In genomic region chr17:57935833-57936807, GRCh38 we compare ENCODE assay signal across 8 cellular contexts. TPM values are rescaled to one million over a fixed set of nuclear protein-coding genes. Genes with fewer than 3 reads are reported as not detected.
A peak's percentile ranks its signal among the peaks of the same experiment; 100 is the strongest.
DNase-seq lines count a peak whose midpoint lies in the region; FAIRE-seq and TF ChIP-seq lines count a peak whose summit lies in the region.

No MANE protein-coding gene starts in this region.

- intact Hi-C loops in spleen (cut with DNase I; ENCODE audit: low total_unique reads), result no loop called here

- H3K4me1 ChIP-seq in HUES6 (ENCODE audit: control insufficient read depth, insufficient read depth, low read length) (peaks cover 36% of the 10 kb centered on the region), spleen (peaks cover 15 to 72% (median 44%) of the 10 kb centered on the region in 6 donors)

- H3K27me3 ChIP-seq in HUES6 (ENCODE audit: control insufficient read depth, insufficient read depth, low read length), result no peaks in the 10 kb centered on the region
- H3K27me3 ChIP-seq in spleen (replicated peaks in 1 of 7), result peaks cover 0 to 14% (median 0%) of the 10 kb centered on the region in 7 donors

- H3K9me3 ChIP-seq in HUES6 (ENCODE audit: control insufficient read depth, insufficient read depth, low read depth, low read length) (no peaks in the 10 kb centered on the region), spleen (no peaks in the 10 kb centered on the region)

- H3K9ac ChIP-seq in HUES6 (ENCODE audit: low read length), result peak overlapping the region; percentile 55

- 56 to 69% (median 60%) methylated on average over 10 to 11 of the region's 11 CpGs for WGBS in spleen, 5 donors

- no peak for TF ChIP-seq CTCF in spleen (IDR thresholded peaks at IDR 0.05 in 8 of 11, conservative IDR thresholded peaks at IDR 0.05 in 3 of 11)
- TF ChIP-seq CTCF in GM20000 (IDR thresholded peaks at IDR 0.05; ENCODE audit: extremely low read depth, missing control alignments), result no peak

- peak; percentile 87 for DNase-seq in astrocyte of the hippocampus (ENCODE audit: low read depth, low spot score)
- peak; percentile 37 for DNase-seq in iPS-NIHi11 (ENCODE audit: low spot score)
- no peak for DNase-seq in spleen
- DNase-seq in activated CD4-positive, alpha-beta T cell treated with anti-CD3 and anti-CD28 coated beads, Interleukin-2, amount 50 U/mL, for 4 hours, result no peak
- DNase-seq in activated CD8-positive, alpha-beta memory T cell treated with anti-CD3 and anti-CD28 coated beads for 24 hours, result no peak
- no peak for DNase-seq in GM20000 (ENCODE audit: low spot score)
- DNase-seq in GM12891 (ENCODE audit: insufficient read length, low spot score), result no peak

- H3K36me3 ChIP-seq in HUES6 (ENCODE audit: control insufficient read depth, insufficient read depth, low read length) (no peaks in the 10 kb centered on the region), spleen (no peaks in the 10 kb centered on the region)

- no peak for FAIRE-seq in GM12891 (lab: Jason Lieb, UNC)

- no peak for TF ChIP-seq POLR2A in spleen (IDR thresholded peaks at IDR 0.05)
- TF ChIP-seq POLR2A in GM12891 (IDR thresholded peaks at IDR 0.05; ENCODE audit: low read depth, low read length), result no peak

- H3K4me3 ChIP-seq in HUES6 (ENCODE audit: low read depth, low read length), result no peak overlapping the region
- no peak overlapping the region for H3K4me3 ChIP-seq in spleen

- H3K27ac ChIP-seq in HUES6 (ENCODE audit: low read depth, low read length), result peak overlapping the region; percentile 71; the same call in 1 of the 2 replicates
- peak overlapping the region in 6 of 8 donors; percentile 62 to 73 (median 70) for H3K27ac ChIP-seq in spleen

TF ChIP-seq in GM12891, 5 proteins besides CTCF, POLR2A, EP300 and RAD21:
- TF ChIP-seq POU2F2 (IDR thresholded peaks at IDR 0.05; ENCODE audit: low read depth, low read length), result no peak
- no peak for TF ChIP-seq SPI1 (IDR thresholded peaks at IDR 0.05; ENCODE audit: low read depth, low read length)
- no peak for TF ChIP-seq POLR2AphosphoS5 (IDR thresholded peaks at IDR 0.05; ENCODE audit: low read depth, low read length)
- TF ChIP-seq TAF1 (IDR thresholded peaks at IDR 0.05; ENCODE audit: low read depth, low read length), result no peak
- TF ChIP-seq PAX5 (IDR thresholded peaks at IDR 0.05; ENCODE audit: insufficient read depth, low read length, severe bottlenecking), result no peak

RNA-seq across cellular contexts. Expression of gene CUEDC1, which starts 19.1 kb away (rescaled TPM):
- total RNA-seq in spleen, result 10 to 100 TPM; 13.2 to 23.5 (median 16.7) TPM
- polyA plus RNA-seq in spleen, result 10 to 100 TPM in 1 of 3 donors, 1 to 10 TPM in 2; 5.4 to 15.7 (median 5.4) TPM
- polyA plus RNA-seq in GM12891 (2012; ENCODE audit: low read depth, missing spikeins), result 0.78 TPM

RNA-seq across cellular contexts. Expression of gene VEZF1, which starts 51.9 kb away (rescaled TPM):
- 10 to 100 TPM; 43.0 to 59.9 (median 54.2) TPM for total RNA-seq in spleen
- 10 to 100 TPM in 2 of 3 donors, 1 to 10 TPM in 1; 10.0 to 19.1 (median 10.2) TPM for polyA plus RNA-seq in spleen
- polyA plus RNA-seq in GM12891 (2012; ENCODE audit: low read depth, missing spikeins), result 9.9 TPM

Comparison
In these comparisons a context has a peak if more than half of its experiments do, and no peak if none do; other contexts are left out.
1. DNase-seq: peak in astrocyte of the hippocampus (single experiment) and iPS-NIHi11 (single experiment); none in spleen (single experiment), activated CD4-positive, alpha-beta T cell treated with anti-CD3 and anti-CD28 coated beads, Interleukin-2, amount 50 U/mL, for 4 hours (0 of 2), activated CD8-positive, alpha-beta memory T cell treated with anti-CD3 and anti-CD28 coated beads for 24 hours (single experiment), GM20000 (single experiment) and GM12891 (single experiment).